ENCODE assay signal across 13 cellular contexts in genomic region chr3:19644405-19644804, GRCh38.
DNase-seq lines count a peak whose midpoint lies in the region; ATAC-seq and TF ChIP-seq lines count a peak whose summit lies in the region.
"Had no signal": no experiment of that assay in that cellular context is flagged by ENCODE, and none has a peak within 500 bp of the region (broad histone marks: within the 10 kb centered on the region; RNA-seq: fewer than 3 reads in every experiment).

No MANE protein-coding gene starts in this region.

- H3K36me3 Mint-ChIP-seq in IgD-negative memory B cell = peaks cover 2% of the 10 kb centered on the region
- peaks cover 5% of the 10 kb centered on the region for H3K36me3 Mint-ChIP-seq in activated B cell treated with CpG ODN at 0.5 μM for 24 hours (ENCODE audit: low read depth)

- H3K27me3 Mint-ChIP-seq in IgD-negative memory B cell = peaks cover 2% of the 10 kb centered on the region
- no peaks in the 10 kb centered on the region for H3K27me3 Mint-ChIP-seq in activated B cell treated with CpG ODN at 0.5 μM for 24 hours
- H3K27me3 Mint-ChIP-seq: CD4-positive, alpha-beta T cell had no signal

- CTCF ChIA-PET in activated B cell treated with CpG ODN at 0.5 μM for 24 hours (lab: Charles Lee) = no interaction called here

- POLR2A ChIA-PET in activated B cell treated with CpG ODN at 0.5 μM for 24 hours (lab: Charles Lee) = no interaction called here

- intact Hi-C loops in activated B cell treated with CpG ODN at 0.5 μM for 24 hours (cut with micrococcal nuclease) = loop anchor here (5.0 kb wide), 1 partner anchor 297 kb away; no protein-coding TSS in a partner anchor

- no peak for DNase-seq in activated B cell treated with CpG ODN at 0.5 μM for 24 hours
- no peak for DNase-seq in germinal center (ENCODE audit: low spot score)
- DNase-seq in AG08395 (ENCODE audit: low spot score) = no peak
- no peak for DNase-seq in D341Med (ENCODE audit: low spot score)
- DNase-seq: CD4-positive, alpha-beta T cell; cerebellar nuclear complex; NCI-H1092 treated with DMSO at 0.1 percent for 48 hours; SJCRH30; WERI-Rb-1 had no signal

- no peak for TF ChIP-seq CTCF in activated B cell treated with CpG ODN at 0.5 μM for 24 hours (IDR thresholded peaks at IDR 0.05)

- ATAC-seq in GM19023 (IDR thresholded peaks at IDR 0.05; ENCODE audit: unreplicated experiment) (peak; percentile 59), HG02610 (IDR thresholded peaks at IDR 0.05; ENCODE audit: unreplicated experiment) (peak; percentile 38), activated B cell treated with CpG ODN at 0.5 μM for 24 hours (ENCODE audit: low read depth) (peak; percentile 62), HG02759 (IDR thresholded peaks at IDR 0.05; ENCODE audit: unreplicated experiment) (no peak)

- H3K4me3 Mint-ChIP-seq in IgD-negative memory B cell = peak overlapping the region in 2 of 4 donors; percentile 37 to 69
- H3K4me3 Mint-ChIP-seq in activated B cell treated with CpG ODN at 0.5 μM for 24 hours = peak overlapping the region; percentile 28
- H3K4me3 Mint-ChIP-seq: CD4-positive, alpha-beta T cell had no signal

- H3K4me1 Mint-ChIP-seq in IgD-negative memory B cell (peaks cover 6 to 14% (median 9%) of the 10 kb centered on the region in 3 donors), activated B cell treated with CpG ODN at 0.5 μM for 24 hours (peaks cover 19% of the 10 kb centered on the region)

- H3K9me3 Mint-ChIP-seq in IgD-negative memory B cell (peaks cover 3 to 9% (median 5%) of the 10 kb centered on the region in 3 donors), activated B cell treated with CpG ODN at 0.5 μM for 24 hours (peaks cover 10% of the 10 kb centered on the region)

- H3K27ac Mint-ChIP-seq in IgD-negative memory B cell (peak overlapping the region in 2 of 3 donors; percentile 7 to 79), activated B cell treated with CpG ODN at 0.5 μM for 24 hours (peak overlapping the region; percentile 80)
- H3K27ac Mint-ChIP-seq: CD4-positive, alpha-beta T cell had no signal
